In genomic region chr1:94884101-94884875, GRCh38 we compare ENCODE assay signal across 8 cellular contexts. TPM values are rescaled to one million over a fixed set of nuclear protein-coding genes. Genes with fewer than 3 reads are reported as not detected.
DNase-seq lines count a peak whose midpoint lies in the region; ATAC-seq and TF ChIP-seq lines count a peak whose summit lies in the region.

No MANE protein-coding gene starts in this region.

- no peaks in the 10 kb centered on the region for H3K9me3 ChIP-seq in upper lobe of left lung

- TF ChIP-seq CTCF in cardiac fibroblast (IDR thresholded peaks at IDR 0.05; ENCODE audit: low read depth, low read length) = no peak
- no peak for TF ChIP-seq CTCF in upper lobe of left lung (IDR thresholded peaks at IDR 0.05)

- peaks cover 3% of the 10 kb centered on the region for H3K27me3 Mint-ChIP-seq in activated CD4-positive, alpha-beta T cell treated with anti-CD3 and anti-CD28 coated beads, Interleukin-2, amount 10 ng/mL, durations not matched to agents 7 days and 5 days

- CTCF ChIA-PET in activated CD4-positive, alpha-beta T cell treated with anti-CD3 and anti-CD28 coated beads, Interleukin-2, amount 10 ng/mL, durations not matched to agents 7 days and 5 days (lab: Charles Lee) = interaction anchor here (0.7 kb wide), 1 partner anchor 30 kb away, joined by 3 read pairs; no protein-coding TSS in a partner anchor

- no peak for TF ChIP-seq POLR2A in upper lobe of left lung (IDR thresholded peaks at IDR 0.05)

- no peak overlapping the region for H3K4me3 Mint-ChIP-seq in activated CD4-positive, alpha-beta T cell treated with anti-CD3 and anti-CD28 coated beads, Interleukin-2, amount 10 ng/mL, durations not matched to agents 7 days and 5 days

- H3K36me3 ChIP-seq in upper lobe of left lung = peaks cover 0 to 7% (median 0%) of the 10 kb centered on the region in 4 donors

- DNase-seq in activated CD4-positive, alpha-beta T cell treated with anti-CD3 and anti-CD28 coated beads, Interleukin-2, amount 10 ng/mL, durations not matched to agents 7 days and 5 days = no peak
- no peak for DNase-seq in activated CD4-positive, alpha-beta T cell treated with anti-CD3 and anti-CD28 coated beads, Interleukin-2, amount 50 U/mL, for 1 hour
- DNase-seq in cardiac fibroblast (ENCODE audit: low read depth in 2 of 2) = peak; percentile 48 to 58
- peak in 1 of 2 donors; percentile 51 for DNase-seq in upper lobe of left lung
- DNase-seq in NCI-H2227 treated with DMSO at 0.1 percent for 48 hours (lab: John Stamatoyannopoulos, UW) = no peak
- DNase-seq in COLO668 (lab: John Stamatoyannopoulos, UW; ENCODE audit: unreplicated experiment) = no peak

- no peak overlapping the region for H3K4me3 ChIP-seq in cardiac fibroblast (replicated peaks in 1 of 2; ENCODE audit: low read depth in 2 of 2, low read length in 2 of 2)
- H3K4me3 ChIP-seq in upper lobe of left lung = peak overlapping the region in 1 of 4 donors; percentile 11

- H3K4me1 ChIP-seq in upper lobe of left lung = peaks cover 5 to 14% (median 8%) of the 10 kb centered on the region in 4 donors

- WGBS in upper lobe of left lung, 2 donors = 58 to 60% methylated on average over 12 of the region's 12 CpGs

- H3K9me3 Mint-ChIP-seq in activated CD4-positive, alpha-beta T cell treated with anti-CD3 and anti-CD28 coated beads, Interleukin-2, amount 10 ng/mL, durations not matched to agents 7 days and 5 days = no peaks in the 10 kb centered on the region

- H3K27me3 ChIP-seq in layer of hippocampus (ENCODE audit: control insufficient read depth, insufficient read depth, low read length) (no peaks in the 10 kb centered on the region), upper lobe of left lung (no peaks in the 10 kb centered on the region)

- H3K4me1 Mint-ChIP-seq in activated CD4-positive, alpha-beta T cell treated with anti-CD3 and anti-CD28 coated beads, Interleukin-2, amount 10 ng/mL, durations not matched to agents 7 days and 5 days = peaks cover 15% of the 10 kb centered on the region

- H3K36me3 Mint-ChIP-seq in activated CD4-positive, alpha-beta T cell treated with anti-CD3 and anti-CD28 coated beads, Interleukin-2, amount 10 ng/mL, durations not matched to agents 7 days and 5 days (ENCODE audit: low read depth) = no peaks in the 10 kb centered on the region

- H3K27ac Mint-ChIP-seq in activated CD4-positive, alpha-beta T cell treated with anti-CD3 and anti-CD28 coated beads, Interleukin-2, amount 10 ng/mL, durations not matched to agents 7 days and 5 days = peak overlapping the region; percentile 82

- no peak for TF ChIP-seq EP300 in upper lobe of left lung (IDR thresholded peaks at IDR 0.05)

- POLR2A ChIA-PET in activated CD4-positive, alpha-beta T cell treated with anti-CD3 and anti-CD28 coated beads, Interleukin-2, amount 10 ng/mL, durations not matched to agents 7 days and 5 days (lab: Charles Lee) = no interaction called here

- peak; percentile 50 to 80 for ATAC-seq in upper lobe of left lung (ENCODE audit: low FRiP score in 2 of 2)
- ATAC-seq in GM21737 (IDR thresholded peaks at IDR 0.05; ENCODE audit: unreplicated experiment) = no peak

- H3K27ac ChIP-seq in layer of hippocampus (ENCODE audit: low read depth, low read length) (peak overlapping the region; percentile 80), upper lobe of left lung (peak overlapping the region; percentile 19 to 67 (median 33))

RNA-seq across cellular contexts. Expression of gene CNN3, which starts 42.6 kb away (rescaled TPM):
- total RNA-seq in activated CD4-positive, alpha-beta T cell treated with anti-CD3 and anti-CD28 coated beads, Interleukin-2, amount 10 ng/mL, durations not matched to agents 7 days and 5 days = 1 to 10 TPM in 1 of 2 experiments, under 1 TPM in 1; 0.92 to 1.2 TPM
- total RNA-seq in upper lobe of left lung = 100 to 1,000 TPM in 5 of 6 donors, 10 to 100 TPM in 1; 60.8 to 209 (median 166) TPM

Comparison
In these comparisons a context has a peak if more than half of its experiments do, and no peak if none do; other contexts are left out.
1. DNase-seq: peak in cardiac fibroblast (2 of 2); none in activated CD4-positive, alpha-beta T cell treated with anti-CD3 and anti-CD28 coated beads, Interleukin-2, amount 10 ng/mL, durations not matched to agents 7 days and 5 days (single experiment), activated CD4-positive, alpha-beta T cell treated with anti-CD3 and anti-CD28 coated beads, Interleukin-2, amount 50 U/mL, for 1 hour (single experiment), NCI-H2227 treated with DMSO at 0.1 percent for 48 hours (single experiment) and COLO668 (single experiment).
2. RNA of gene CNN3, which starts 42.6 kb away (total RNA-seq): 60.8 to 209 TPM in upper lobe of left lung; 0.92 to 1.2 TPM in activated CD4-positive, alpha-beta T cell treated with anti-CD3 and anti-CD28 coated beads, Interleukin-2, amount 10 ng/mL, durations not matched to agents 7 days and 5 days; every median in the first group is over 10 times any median in the second.